8 cellular contexts compared by ENCODE assay signal in the genomic region with DNA sequence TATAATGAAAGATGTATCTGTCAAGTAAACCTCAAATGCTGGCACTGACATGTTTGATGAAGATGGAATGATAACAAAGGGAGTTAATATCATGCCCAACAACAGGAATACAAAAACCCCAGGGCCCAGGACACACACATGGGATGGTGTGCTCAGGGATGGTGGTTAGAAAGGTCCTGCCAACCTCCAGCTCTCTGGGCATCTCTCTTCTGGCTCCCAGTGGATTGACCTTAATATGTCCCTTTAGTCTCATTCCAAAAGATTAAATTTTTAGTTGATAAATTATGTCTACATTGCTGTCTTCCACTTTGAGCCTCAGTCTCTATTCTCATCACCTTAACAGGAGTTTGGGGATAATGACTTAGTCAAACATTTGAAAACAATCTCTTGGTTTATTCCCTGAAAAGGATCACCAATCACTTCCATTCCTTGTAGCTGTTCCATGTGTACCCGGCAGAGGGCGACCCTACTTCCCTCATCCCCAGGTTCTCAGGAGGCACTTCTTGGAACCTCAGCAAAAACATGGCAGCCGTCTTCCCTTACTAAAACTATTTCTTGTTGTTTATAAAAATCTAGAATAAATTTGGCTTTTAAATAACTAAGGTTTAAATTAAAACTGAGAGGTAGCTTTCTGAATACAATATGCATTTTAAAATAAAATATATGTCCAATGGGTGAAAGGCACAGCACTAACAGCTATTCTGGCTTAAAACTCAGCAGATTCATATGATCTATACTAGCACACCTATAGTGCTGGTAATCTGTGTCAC. TPM values are rescaled to one million over a fixed set of nuclear protein-coding genes. Genes with fewer than 3 reads are reported as not detected.
A peak's percentile ranks its signal among the peaks of the same experiment; 100 is the strongest.
DNase-seq lines count a peak whose midpoint lies in the region; ATAC-seq, FAIRE-seq and TF ChIP-seq lines count a peak whose summit lies in the region.

No MANE protein-coding gene starts in this region.

- no TSS peak for BruUV-seq in K562 (replicated peaks; lab: Mats Ljungman, UMichigan)

- no peaks in the 10 kb centered on the region for H3K9me3 ChIP-seq in K562 (replicated peaks; ENCODE audit: control insufficient read depth, insufficient read depth, low read depth, low read length)

- no peaks in the 10 kb centered on the region for H3K9me1 ChIP-seq in K562 (ENCODE audit: control insufficient read depth, insufficient read depth, low read length)

- H3K36me3 ChIP-seq in K562 (ENCODE audit: control insufficient read depth, insufficient read depth, low read length), result no peaks in the 10 kb centered on the region

- TF ChIP-seq RAD21 in K562 (CRISPR knock-in tag; conservative IDR thresholded peaks at IDR 0.05 in 1 of 2, IDR thresholded peaks at IDR 0.05 in 1 of 2), result peak; percentile 36 to 72; a peak in 3 of 4 replicates

- no peak for TF ChIP-seq EP300 in K562 (IDR thresholded peaks at IDR 0.05; ENCODE audit: low read length)

- TF ChIP-seq CTCF in GM12873 (IDR thresholded peaks at IDR 0.05; ENCODE audit: insufficient read depth, low read depth, low read length, missing control alignments), result peak; percentile 76
- peak; percentile 73 to 88 (median 82); a peak in 5 of 6 replicates for TF ChIP-seq CTCF in K562 (IDR thresholded peaks at IDR 0.05 in 2 of 3, conservative IDR thresholded peaks at IDR 0.05 in 1 of 3; ENCODE audit: insufficient read depth in 2 of 3, low read depth in 1 of 3, low read length in 3 of 3)

- intact Hi-C loops in K562 (cut with micrococcal nuclease), result loop anchor here (1.0 kb wide), 1 partner anchor 55 kb away; no protein-coding TSS in a partner anchor

- POLR2A ChIA-PET in K562 (lab: Yijun Ruan, JAX), result interaction anchor here (0.6 to 2.4 kb wide), 10 partner anchors 10 to 277 kb away, joined by 3 to 10 read pairs (median 3); a partner anchor contains a TSS

- TF ChIP-seq POLR2A in K562 (conservative IDR thresholded peaks at IDR 0.05), result no peak

- H3K9ac ChIP-seq in K562 (ENCODE audit: insufficient read depth in 1 of 2, low read depth in 2 of 2, low read length in 2 of 2), result no peak overlapping the region

- no peak overlapping the region for H3K27ac ChIP-seq in K562 (ENCODE audit: extremely low read depth, low read depth, low read length)

- no peaks in the 10 kb centered on the region for H3K4me1 ChIP-seq in K562 (replicated peaks in 1 of 2; ENCODE audit: control insufficient read depth in 2 of 2, insufficient read depth in 2 of 2, low read length in 2 of 2)

- H4K20me1 ChIP-seq in K562 (replicated peaks; ENCODE audit: control insufficient read depth, insufficient read depth, low read length), result no peaks in the 10 kb centered on the region

- peak; percentile 58 for DNase-seq in 8988T
- DNase-seq in NAMALWA (ENCODE audit: low spot score), result peak; percentile 56
- DNase-seq in T follicular helper cell (ENCODE audit: low read depth), result peak; percentile 15
- DNase-seq in K562 (ENCODE audit: extremely low read depth in 1 of 4, low spot score in 3 of 4), result peak; percentile 79 to 85 (median 84)
- DNase-seq in inferior parietal cortex (ENCODE audit: extremely low spot score), result peak; percentile 23
- peak in 3 of 4 experiments; percentile 2 to 25 (median 13) for DNase-seq in stimulated activated CD4-positive, alpha-beta T cell treated with anti-CD3 and anti-CD28 coated beads, Interleukin-1b, Interleukin-23, amount 100 ng/mL, for 24 hours (ENCODE audit: low read depth in 4 of 4, low spot score in 1 of 4)

- peak; percentile 94 for FAIRE-seq in K562 (lab: Jason Lieb, UNC)

- no peaks in the 10 kb centered on the region for H3K79me2 ChIP-seq in K562 (ENCODE audit: control insufficient read depth, insufficient read depth, low read length)

- H2AFZ ChIP-seq in K562 (ENCODE audit: low read depth, low read length), result peak overlapping the region; percentile 98

- no peak overlapping the region for H3K4me3 ChIP-seq in K562

- H3K27me3 ChIP-seq in K562 (ENCODE audit: control insufficient read depth in 2 of 2, insufficient read depth in 2 of 2, low read length in 2 of 2), result no peaks in the 10 kb centered on the region

- in situ Hi-C loops in K562 (cut with MboI), result no loop called here

- peak; percentile 95 for ATAC-seq in K562
- no peak for ATAC-seq in HG03378 (IDR thresholded peaks at IDR 0.05; ENCODE audit: unreplicated experiment)

- CTCF ChIA-PET in K562 (lab: Yijun Ruan, JAX; ENCODE audit: low intra/inter-chr PET ratio), result interaction anchor here (0.6 to 1.7 kb wide), 3 partner anchors 90 to 291 kb away, joined by 3 read pairs; no protein-coding TSS in a partner anchor

- H3K4me2 ChIP-seq in K562 (ENCODE audit: insufficient read depth, low read length), result no peak overlapping the region

- WGBS in K562 (ENCODE audit: insufficient coverage, low coverage, missing lambda C conversion rate), result 0% methylated on average over 3 of the region's 3 CpGs

TF ChIP-seq in K562, 482 proteins besides CTCF, POLR2A, EP300 and RAD21 (continues in another document):
- TF ChIP-seq CREM (IDR thresholded peaks at IDR 0.05; ENCODE audit: low read depth) (0 out of 2 replicates have a peak, but pooled peaks have one; percentile 3), C11orf30 (IDR thresholded peaks at IDR 0.05; ENCODE audit: low read depth) (peak; percentile 32), ATF1 (CRISPR knock-in tag; IDR thresholded peaks at IDR 0.05) (no peak), ATF1 (tag; IDR thresholded peaks at IDR 0.05) (0 out of 2 replicates have a peak, but pooled peaks have one; percentile 16), SMC3 (conservative IDR thresholded peaks at IDR 0.05; ENCODE audit: insufficient read depth, low read depth, low read length) (peak; percentile 35; the same call in 1 of the 2 replicates), RCOR1 (IDR thresholded peaks at IDR 0.05; ENCODE audit: borderline replicate concordance in 1 of 2, low read depth in 2 of 2, low read length in 2 of 2) (peak in 1 of 2 experiments; percentile 10; a peak in 1 of 4 replicates), XRCC5 (IDR thresholded peaks at IDR 0.05; ENCODE audit: low read depth, low read length) (no peak)

RNA-seq across cellular contexts. Expression of a gene that starts 29.6 kb away (rescaled TPM):
- total RNA-seq in K562 (2011; cell fraction: chromatin; rRNA removed; ENCODE audit: low replicate concordance), result 61.3 and 74.5 TPM in 2 replicates
- 34.5 and 45.0 TPM in 2 replicates for total RNA-seq in K562 (2011; cell fraction: nucleolus; rRNA removed)
- total RNA-seq in K562 (2011; cell fraction: nucleoplasm; rRNA removed), result 42.9 and 46.5 TPM in 2 replicates
- total RNA-seq in K562 (2014; rRNA removed) (15.6 and 19.8 TPM in 2 replicates), K562 (2014; rRNA removed; fragmentation: Illumina TruSeq; extraction: Trizol) (24.5 and 25.9 TPM in 2 replicates), K562 (2015; rRNA removed; fragmentation: Illumina TruSeq; extraction: Trizol) (17.8 and 18.6 TPM in 2 replicates), K562 (2021) (17.8 and 19.1 TPM in 2 replicates)
- polyA plus RNA-seq in K562 (2011; rRNA removed) (29.1 and 29.9 TPM in 2 replicates), K562 (2014; fragmentation: Illumina TruSeq; extraction: Trizol) (19.1 and 19.8 TPM in 2 replicates), K562 (2014; fragmentation: Nextera tagmentation; extraction: Ambion mirVana) (10 to 100 TPM; 43.8 to 49.1 TPM), K562 (2014; rRNA removed) (25.6 and 28.2 TPM in 2 replicates)
- 9.3 and 12.8 TPM in 2 replicates for polyA plus RNA-seq in K562 (2011; cell fraction: cytosol; rRNA removed)
- polyA plus RNA-seq in K562 (2011; cell fraction: nucleus; rRNA removed), result 32.9 and 37.3 TPM in 2 replicates
- polyA plus RNA-seq in K562 (2012), result 16.7 and 17.9 TPM in 2 replicates
- polyA minus RNA-seq in K562 (2011; rRNA and poly(A)+ RNA removed), result 9.7 and 10.7 TPM in 2 replicates
- polyA minus RNA-seq in K562 (2011; cell fraction: cytosol; rRNA and poly(A)+ RNA removed), result 6.4 and 6.8 TPM in 2 replicates
- polyA minus RNA-seq in K562 (2011; cell fraction: nucleus; rRNA and poly(A)+ RNA removed), result 16.4 and 25.4 TPM in 2 replicates

RNA-seq across cellular contexts. Expression of a gene that starts 30.1 kb away (rescaled TPM):
- 27.7 and 84.8 TPM in 2 replicates for total RNA-seq in K562 (2011; cell fraction: chromatin; rRNA removed; ENCODE audit: low replicate concordance)
- 18.7 and 18.9 TPM in 2 replicates for total RNA-seq in K562 (2011; cell fraction: nucleolus; rRNA removed)
- 37.2 and 63.7 TPM in 2 replicates for total RNA-seq in K562 (2011; cell fraction: nucleoplasm; rRNA removed)
- total RNA-seq in K562 (2014; rRNA removed), result 55.9 and 66.6 TPM in 2 replicates
- 58.5 and 65.3 TPM in 2 replicates for total RNA-seq in K562 (2014; rRNA removed; fragmentation: Illumina TruSeq; extraction: Trizol)
- 63.7 and 71.7 TPM in 2 replicates for total RNA-seq in K562 (2015; rRNA removed; fragmentation: Illumina TruSeq; extraction: Trizol)
- 52.1 and 53.4 TPM in 2 replicates for total RNA-seq in K562 (2021)
- polyA plus RNA-seq in K562 (2011; rRNA removed), result 23.8 and 40.2 TPM in 2 replicates
- 3.5 and 5.5 TPM in 2 replicates for polyA plus RNA-seq in K562 (2011; cell fraction: cytosol; rRNA removed)
- polyA plus RNA-seq in K562 (2011; cell fraction: nucleus; rRNA removed), result 21.4 and 28.4 TPM in 2 replicates
- polyA plus RNA-seq in K562 (2012), result 21.9 and 44.7 TPM in 2 replicates
- 67.2 and 83.6 TPM in 2 replicates for polyA plus RNA-seq in K562 (2014; fragmentation: Illumina TruSeq; extraction: Trizol)
- 10 to 100 TPM; 36.8 to 56.3 TPM for polyA plus RNA-seq in K562 (2014; fragmentation: Nextera tagmentation; extraction: Ambion mirVana)
- polyA plus RNA-seq in K562 (2014; rRNA removed), result 74.8 and 83.7 TPM in 2 replicates
- 32.1 and 37.6 TPM in 2 replicates for polyA minus RNA-seq in K562 (2011; rRNA and poly(A)+ RNA removed)
- 12.6 and 30.7 TPM in 2 replicates for polyA minus RNA-seq in K562 (2011; cell fraction: cytosol; rRNA and poly(A)+ RNA removed)
- polyA minus RNA-seq in K562 (2011; cell fraction: nucleus; rRNA and poly(A)+ RNA removed), result 21.9 and 25.9 TPM in 2 replicates

RNA-seq across cellular contexts. Expression of a gene that starts 31.9 kb away (rescaled TPM):
- 47.5 and 82.4 TPM in 2 replicates for total RNA-seq in K562 (2011; cell fraction: chromatin; rRNA removed; ENCODE audit: low replicate concordance)
- 40.3 and 50.5 TPM in 2 replicates for total RNA-seq in K562 (2011; cell fraction: nucleolus; rRNA removed)
- total RNA-seq in K562 (2011; cell fraction: nucleoplasm; rRNA removed), result 48.0 and 59.6 TPM in 2 replicates
- total RNA-seq in K562 (2014; rRNA removed), result 8.9 and 11.1 TPM in 2 replicates
- 4.3 and 7.3 TPM in 2 replicates for total RNA-seq in K562 (2014; rRNA removed; fragmentation: Illumina TruSeq; extraction: Trizol)
- 10.2 and 10.7 TPM in 2 replicates for total RNA-seq in K562 (2015; rRNA removed; fragmentation: Illumina TruSeq; extraction: Trizol)
- total RNA-seq in K562 (2021), result 8.8 and 14.9 TPM in 2 replicates
- 9.1 and 11.7 TPM in 2 replicates for polyA plus RNA-seq in K562 (2011; rRNA removed)
- polyA plus RNA-seq in K562 (2011; cell fraction: cytosol; rRNA removed), result 10.4 and 14.7 TPM in 2 replicates
- 38.4 and 51.1 TPM in 2 replicates for polyA plus RNA-seq in K562 (2011; cell fraction: nucleus; rRNA removed)
- polyA plus RNA-seq in K562 (2012), result 21.2 and 42.3 TPM in 2 replicates
- 8.8 and 9.4 TPM in 2 replicates for polyA plus RNA-seq in K562 (2014; fragmentation: Illumina TruSeq; extraction: Trizol)
- 10 to 100 TPM in 1 of 2 experiments, 1 to 10 TPM in 1; 4.9 to 10.6 TPM for polyA plus RNA-seq in K562 (2014; fragmentation: Nextera tagmentation; extraction: Ambion mirVana)
- 13.4 and 18.6 TPM in 2 replicates for polyA plus RNA-seq in K562 (2014; rRNA removed)
- 10.1 and 10.7 TPM in 2 replicates for polyA minus RNA-seq in K562 (2011; rRNA and poly(A)+ RNA removed)
- 5.2 and 5.5 TPM in 2 replicates for polyA minus RNA-seq in K562 (2011; cell fraction: cytosol; rRNA and poly(A)+ RNA removed)
- 15.9 and 16.9 TPM in 2 replicates for polyA minus RNA-seq in K562 (2011; cell fraction: nucleus; rRNA and poly(A)+ RNA removed)

Comparison
In these comparisons a context has a peak if more than half of its experiments do, and no peak if none do; other contexts are left out.
1. DNase-seq: peak in every context shown above with its lines; median percentile 84 in K562; 58 in 8988T; 56 in NAMALWA; 23 in inferior parietal cortex; 15 in T follicular helper cell; 13 in stimulated activated CD4-positive, alpha-beta T cell treated with anti-CD3 and anti-CD28 coated beads, Interleukin-1b, Interleukin-23, amount 100 ng/mL, for 24 hours.